23 cellular contexts compared by ENCODE assay signal in the genomic region with DNA sequence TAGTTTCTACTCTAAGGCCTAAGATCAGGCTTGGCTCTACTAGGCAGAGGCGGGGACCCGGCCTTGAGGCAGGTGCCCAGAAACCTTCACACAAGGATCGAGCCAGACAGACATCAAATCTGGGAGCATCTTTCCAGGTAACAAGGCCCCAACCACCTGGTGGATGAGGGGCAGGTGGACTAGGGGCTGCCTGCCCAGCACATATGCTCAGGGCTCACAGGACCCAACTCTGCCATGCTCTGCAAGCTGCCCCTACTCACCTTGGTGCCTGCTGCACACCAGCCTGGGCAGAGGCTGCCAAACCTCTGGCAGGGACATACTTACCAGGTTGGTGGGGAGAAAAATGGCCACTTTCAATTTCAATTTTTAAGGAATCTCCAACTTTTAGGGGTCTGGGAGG.
"Had no signal": no experiment of that assay in that cellular context is flagged by ENCODE, and none has a peak within 500 bp of the region (broad histone marks: within the 10 kb centered on the region; RNA-seq: fewer than 3 reads in every experiment).

No MANE protein-coding gene starts in this region.

- H3K4me1 ChIP-seq: right atrium auricular region, testis had no signal

- H3K4me3 Mint-ChIP-seq: activated naive CD8-positive, alpha-beta T cell; activated T-cell treated with anti-CD3 and anti-CD28 coated beads, Interleukin-2, amount 50 U/mL, for 72 hours had no signal

- H3K4me3 ChIP-seq: body of pancreas, left lung, lower lobe of right lung, right atrium auricular region, spleen, testis, transverse colon had no signal

- ATAC-seq: activated T-cell treated with anti-CD3 and anti-CD28 coated beads, Interleukin-2, amount 50 U/mL, for 72 hours; body of pancreas; left lung; lower lobe of right lung; naive thymus-derived CD8-positive, alpha-beta T cell had no signal

- H3K36me3 ChIP-seq: left lung, lower lobe of right lung, right atrium auricular region, spleen, transverse colon had no signal

- H3K27ac Mint-ChIP-seq: activated naive CD8-positive, alpha-beta T cell; activated T-cell treated with anti-CD3 and anti-CD28 coated beads, Interleukin-2, amount 50 U/mL, for 72 hours; naive thymus-derived CD8-positive, alpha-beta T cell; T-helper 2 cell treated with Interferon-gamma antibody and Interleukin-4, amounts not matched to agents 5 μg/mL and 100 μg/mL, for 36 hours had no signal

- H3K27ac ChIP-seq: body of pancreas, epithelial cell of prostate, left lung, lower lobe of right lung, right atrium auricular region, spleen, testis, transverse colon had no signal

- DNase-seq: activated CD4-positive, alpha-beta T cell treated with anti-CD3 and anti-CD28 coated beads for 4 hours; activated CD4-positive, alpha-beta T cell treated with anti-CD3 and anti-CD28 coated beads, Interleukin-2, amount 50 U/mL, for 4 hours; activated naive CD4-positive, alpha-beta T cell treated with Interleukin-2 at 50 U/mL for 16 hours; activated T-cell treated with anti-CD3 and anti-CD28 coated beads for 4 hours; activated T-cell treated with anti-CD3 and anti-CD28 coated beads, Interleukin-2, amount 50 U/mL, for 72 hours; anterior cingulate cortex; body of pancreas; dermis blood vessel endothelial cell; effector CD4-positive, alpha-beta T cell; glutamatergic neuron; left lung; lower lobe of right lung; mesenchymal stem cell; naive thymus-derived CD8-positive, alpha-beta T cell; occipital lobe; spleen; stimulated activated naive CD4-positive, alpha-beta T cell; testis; transverse colon had no signal

- H3K9me3 Mint-ChIP-seq: activated T-cell treated with anti-CD3 and anti-CD28 coated beads, Interleukin-2, amount 50 U/mL, for 72 hours; naive thymus-derived CD8-positive, alpha-beta T cell; T-helper 2 cell treated with Interferon-gamma antibody and Interleukin-4, amounts not matched to agents 5 μg/mL and 100 μg/mL, for 36 hours had no signal

- H3K27me3 ChIP-seq: body of pancreas, right atrium auricular region, testis had no signal
